ENCODE assay signal across 8 cellular contexts in genomic region chr22:42369250-42370041, GRCh38.
A peak's percentile ranks its signal among the peaks of the same experiment; 100 is the strongest.
DNase-seq lines count a peak whose midpoint lies in the region; ATAC-seq and TF ChIP-seq lines count a peak whose summit lies in the region.

No MANE protein-coding gene starts in this region.

- WGBS in mammary epithelial cell (ENCODE audit: low coverage, missing lambda C conversion rate), result 26% methylated on average over 20 of the region's 42 CpGs

- TF ChIP-seq CTCF in VCaP (conservative IDR thresholded peaks at IDR 0.05) (no peak), mammary epithelial cell (conservative IDR thresholded peaks at IDR 0.05 in 1 of 2, IDR thresholded peaks at IDR 0.05 in 1 of 2; ENCODE audit: extremely low read depth in 1 of 2, insufficient read depth in 1 of 2, low read depth in 1 of 2, low read length in 2 of 2) (no peak)

- peaks cover 21% of the 10 kb centered on the region for H3K4me1 ChIP-seq in mammary epithelial cell (ENCODE audit: insufficient read depth, low read length)
- H3K4me1 ChIP-seq in skeletal muscle tissue (ENCODE audit: control insufficient read depth in 3 of 3, insufficient read depth in 3 of 3, low read length in 3 of 3), result peaks cover 28 to 38% (median 33%) of the 10 kb centered on the region in 3 donors

- H3K36me3 ChIP-seq in mammary epithelial cell (ENCODE audit: insufficient read depth, low read length) (no peaks in the 10 kb centered on the region), skeletal muscle tissue (ENCODE audit: control insufficient read depth in 3 of 3, insufficient read depth in 3 of 3, low read length in 3 of 3) (no peaks in the 10 kb centered on the region)

- H3K9me3 ChIP-seq in mammary epithelial cell (replicated peaks; ENCODE audit: insufficient read depth, low read length), result no peaks in the 10 kb centered on the region
- no peaks in the 10 kb centered on the region for H3K9me3 ChIP-seq in skeletal muscle tissue (ENCODE audit: control insufficient read depth in 3 of 3, low read length in 3 of 3)

- no TSS peak for BruUV-seq in mammary epithelial cell (replicated peaks; lab: Mats Ljungman, UMichigan)

- H3K4me3 ChIP-seq in mammary epithelial cell (replicated peaks in 1 of 3; ENCODE audit: insufficient read depth in 1 of 3, low read depth in 2 of 3, low read length in 3 of 3) (peak overlapping the region; percentile 53 to 87 (median 65)), skeletal muscle tissue (ENCODE audit: low read length in 3 of 3) (peak overlapping the region; percentile 89 to 91 (median 90))

- DNase-seq in A172 (ENCODE audit: low spot score), result peak; percentile 83
- DNase-seq in NCI-H2107 treated with DMSO at 0.1 percent for 48 hours (lab: John Stamatoyannopoulos, UW; ENCODE audit: unreplicated experiment), result peak; percentile 61
- DNase-seq in mammary epithelial cell, result peak; percentile 88
- peak; percentile 98 for DNase-seq in iPS-NIHi11 (ENCODE audit: low spot score)

- intact Hi-C loops in mammary epithelial cell (cut with micrococcal nuclease), result loop anchor here (5.0 kb wide), 1 partner anchor 47 kb away; no protein-coding TSS in a partner anchor

- in situ Hi-C loops in mammary epithelial cell (cut with MboI; ENCODE audit: low sequenced_read_pairs in 2 of 2), result no loop called here

- H3K27me3 ChIP-seq in mammary epithelial cell (ENCODE audit: insufficient read depth, low read length), result peaks cover 3% of the 10 kb centered on the region
- peaks cover 14 to 27% (median 20%) of the 10 kb centered on the region in 3 donors for H3K27me3 ChIP-seq in skeletal muscle tissue (ENCODE audit: control insufficient read depth in 3 of 3, insufficient read depth in 3 of 3, low read length in 3 of 3)

- peak overlapping the region; percentile 73 for H3K27ac ChIP-seq in VCaP
- H3K27ac ChIP-seq in mammary epithelial cell (ENCODE audit: insufficient read depth, low read depth, low read length), result no peak overlapping the region
- H3K27ac ChIP-seq in skeletal muscle tissue (ENCODE audit: low read depth, low read length), result no peak overlapping the region

- H4K20me1 ChIP-seq in mammary epithelial cell (ENCODE audit: insufficient read depth, low read length), result no peaks in the 10 kb centered on the region

- CTCF ChIA-PET in mammary epithelial cell (lab: Charles Lee; ENCODE audit: low non-redundant PET), result interaction anchor here (0.6 kb wide), 1 partner anchor 278 kb away, joined by 9 read pairs; no protein-coding TSS in a partner anchor

- no peaks in the 10 kb centered on the region for H3K79me2 ChIP-seq in mammary epithelial cell (ENCODE audit: insufficient read depth, low read length)

- ATAC-seq in GM18520 (IDR thresholded peaks at IDR 0.05; ENCODE audit: unreplicated experiment), result peak; percentile 92
- ATAC-seq in HG03045 (IDR thresholded peaks at IDR 0.05; ENCODE audit: unreplicated experiment), result peak; percentile 95

- dilution Hi-C loops in mammary epithelial cell (cut with HindIII; ENCODE audit: low sequenced_read_pairs), result loop anchor here (5.0 kb wide), 2 partner anchors 37 to 92 kb away; no protein-coding TSS in a partner anchor

- peak overlapping the region; percentile 94 for H2AFZ ChIP-seq in mammary epithelial cell (ENCODE audit: low read depth, low read length)

- H3K4me2 ChIP-seq in mammary epithelial cell (ENCODE audit: insufficient read depth, low read depth, low read length), result peak overlapping the region; percentile 87

- H3K9ac ChIP-seq in mammary epithelial cell (ENCODE audit: insufficient read depth, low read length), result no peak overlapping the region
- H3K9ac ChIP-seq in skeletal muscle tissue (ENCODE audit: low read depth in 1 of 3, low read length in 3 of 3), result peak overlapping the region; percentile 40 to 68 (median 62)
